In the genomic region with DNA sequence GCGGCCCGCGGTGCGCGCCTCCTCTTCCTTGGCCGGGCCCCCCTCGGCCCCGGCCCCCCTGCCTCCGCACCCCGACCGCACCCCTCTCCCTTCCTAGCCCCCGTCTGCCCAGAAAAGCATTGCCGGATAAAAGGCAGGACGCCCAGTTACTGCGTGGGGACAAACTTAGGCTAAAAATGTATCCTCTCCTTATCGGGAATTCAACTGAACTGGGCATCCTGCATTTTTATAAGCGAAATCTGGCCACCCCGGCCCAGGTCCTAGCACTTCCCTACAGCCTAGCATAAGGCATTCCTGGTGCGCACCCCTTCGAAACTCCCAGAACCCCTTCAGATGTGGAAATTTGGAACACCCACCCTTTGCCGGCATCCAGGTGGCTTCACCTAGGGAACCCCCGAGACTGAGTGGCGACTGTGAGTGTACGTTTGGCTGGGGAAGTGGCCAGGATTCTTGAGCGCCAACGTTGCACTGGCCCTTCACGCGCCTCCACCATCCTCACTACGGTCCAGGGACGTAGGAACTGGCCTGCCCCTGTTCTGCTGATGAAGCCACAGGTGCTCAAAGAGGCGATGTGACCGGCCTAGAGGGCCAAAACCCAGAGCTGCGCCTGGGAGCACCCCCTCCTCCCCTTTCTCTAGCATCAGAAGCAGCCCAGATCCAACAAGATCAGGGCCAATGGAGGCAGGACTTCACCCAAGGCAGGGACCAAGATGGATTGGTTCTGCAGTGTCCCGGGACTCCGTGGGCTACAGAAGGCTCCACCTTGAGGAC, we compare ENCODE assay signal across 9 cellular contexts. TPM values are rescaled to one million over a fixed set of nuclear protein-coding genes. Genes with fewer than 3 reads are reported as not detected.
DNase-seq lines count a peak whose midpoint lies in the region; ATAC-seq, FAIRE-seq and TF ChIP-seq lines count a peak whose summit lies in the region.
"Had no signal": no experiment of that assay in that cellular context is flagged by ENCODE, and none has a peak within 500 bp of the region (broad histone marks: within the 10 kb centered on the region; RNA-seq: fewer than 3 reads in every experiment).

No MANE protein-coding gene starts in this region.

- no peaks in the 10 kb centered on the region for H3K9me3 Mint-ChIP-seq in activated CD4-positive, alpha-beta T cell treated with anti-CD3 and anti-CD28 coated beads, Interleukin-2, amount 10 ng/mL, durations not matched to agents 7 days and 5 days
- H3K9me3 Mint-ChIP-seq in activated naive CD8-positive, alpha-beta T cell treated with anti-CD3 and anti-CD28 coated beads, Interleukin-2, amount 10 ng/mL, durations not matched to agents 7 days and 5 days, result no peaks in the 10 kb centered on the region
- H3K9me3 Mint-ChIP-seq in immature natural killer cell, result no peaks in the 10 kb centered on the region

- H3K27me3 ChIP-seq in suprapubic skin, result peaks cover 12% of the 10 kb centered on the region

- no peaks in the 10 kb centered on the region for H3K36me3 ChIP-seq in suprapubic skin

- TF ChIP-seq EP300 in suprapubic skin (IDR thresholded peaks at IDR 0.05), result no peak

- H3K27ac Mint-ChIP-seq in activated CD4-positive, alpha-beta T cell treated with anti-CD3 and anti-CD28 coated beads, Interleukin-2, amount 10 ng/mL, durations not matched to agents 7 days and 5 days, result peak overlapping the region; percentile 58
- H3K27ac Mint-ChIP-seq in activated naive CD8-positive, alpha-beta T cell treated with anti-CD3 and anti-CD28 coated beads, Interleukin-2, amount 10 ng/mL, durations not matched to agents 7 days and 5 days, result no peak overlapping the region
- no peak overlapping the region for H3K27ac Mint-ChIP-seq in immature natural killer cell

- POLR2A ChIA-PET in activated CD4-positive, alpha-beta T cell treated with anti-CD3 and anti-CD28 coated beads, Interleukin-2, amount 10 ng/mL, durations not matched to agents 7 days and 5 days (lab: Charles Lee), result no interaction called here
- POLR2A ChIA-PET in activated naive CD8-positive, alpha-beta T cell treated with anti-CD3 and anti-CD28 coated beads, Interleukin-2, amount 10 ng/mL, durations not matched to agents 7 days and 5 days (lab: Charles Lee), result interaction anchor here (0.6 kb wide), 1 partner anchor 57 kb away, joined by 5 read pairs; no protein-coding TSS in a partner anchor

- CTCF ChIA-PET in activated CD4-positive, alpha-beta T cell treated with anti-CD3 and anti-CD28 coated beads, Interleukin-2, amount 10 ng/mL, durations not matched to agents 7 days and 5 days (lab: Charles Lee), result interaction anchor here (1.0 to 2.4 kb wide), 6 partner anchors 14 to 243 kb away, joined by 3 to 9 read pairs (median 4); no protein-coding TSS in a partner anchor

- no peaks in the 10 kb centered on the region for H3K9me3 ChIP-seq in suprapubic skin

- peaks cover 1% of the 10 kb centered on the region for H3K36me3 Mint-ChIP-seq in activated CD4-positive, alpha-beta T cell treated with anti-CD3 and anti-CD28 coated beads, Interleukin-2, amount 10 ng/mL, durations not matched to agents 7 days and 5 days (ENCODE audit: low read depth)
- H3K36me3 Mint-ChIP-seq in activated naive CD8-positive, alpha-beta T cell treated with anti-CD3 and anti-CD28 coated beads, Interleukin-2, amount 10 ng/mL, durations not matched to agents 7 days and 5 days, result peaks cover 4% of the 10 kb centered on the region
- H3K36me3 Mint-ChIP-seq in immature natural killer cell, result no peaks in the 10 kb centered on the region

- H3K4me1 Mint-ChIP-seq in activated CD4-positive, alpha-beta T cell treated with anti-CD3 and anti-CD28 coated beads, Interleukin-2, amount 10 ng/mL, durations not matched to agents 7 days and 5 days, result peaks cover 22% of the 10 kb centered on the region
- H3K4me1 Mint-ChIP-seq in activated naive CD8-positive, alpha-beta T cell treated with anti-CD3 and anti-CD28 coated beads, Interleukin-2, amount 10 ng/mL, durations not matched to agents 7 days and 5 days, result peaks cover 7% of the 10 kb centered on the region
- peaks cover 20 to 21% of the 10 kb centered on the region in 2 donors for H3K4me1 Mint-ChIP-seq in immature natural killer cell

- ATAC-seq in activated naive CD8-positive, alpha-beta T cell treated with anti-CD3 and anti-CD28 coated beads, Interleukin-2, amount 10 ng/mL, durations not matched to agents 7 days and 5 days (ENCODE audit: low read depth), result no peak
- no peak for ATAC-seq in GM19463 (IDR thresholded peaks at IDR 0.05; ENCODE audit: unreplicated experiment)

- TF ChIP-seq POLR2A in suprapubic skin (IDR thresholded peaks at IDR 0.05), result no peak

- peaks cover 11% of the 10 kb centered on the region for H3K27me3 Mint-ChIP-seq in activated CD4-positive, alpha-beta T cell treated with anti-CD3 and anti-CD28 coated beads, Interleukin-2, amount 10 ng/mL, durations not matched to agents 7 days and 5 days
- peaks cover 26% of the 10 kb centered on the region for H3K27me3 Mint-ChIP-seq in activated naive CD8-positive, alpha-beta T cell treated with anti-CD3 and anti-CD28 coated beads, Interleukin-2, amount 10 ng/mL, durations not matched to agents 7 days and 5 days
- H3K27me3 Mint-ChIP-seq in immature natural killer cell (ENCODE audit: low read depth in 3 of 3), result peaks cover 2 to 8% (median 5%) of the 10 kb centered on the region in 3 donors

- H3K27ac ChIP-seq in suprapubic skin, result no peak overlapping the region

- H3K4me1 ChIP-seq in suprapubic skin, result peaks cover 20% of the 10 kb centered on the region

- WGBS in suprapubic skin, result 44% methylated on average over 24 of the region's 35 CpGs

- no peak for FAIRE-seq in urothelium cell line (lab: Jason Lieb, UNC)
- FAIRE-seq: TTC549 had no signal

- H3K4me3 Mint-ChIP-seq in activated CD4-positive, alpha-beta T cell treated with anti-CD3 and anti-CD28 coated beads, Interleukin-2, amount 10 ng/mL, durations not matched to agents 7 days and 5 days, result peak overlapping the region; percentile 59
- peak overlapping the region; percentile 65 for H3K4me3 Mint-ChIP-seq in activated naive CD8-positive, alpha-beta T cell treated with anti-CD3 and anti-CD28 coated beads, Interleukin-2, amount 10 ng/mL, durations not matched to agents 7 days and 5 days
- H3K4me3 Mint-ChIP-seq in immature natural killer cell, result peak overlapping the region; percentile 20 to 63 (median 55)

- no peak for TF ChIP-seq CTCF in suprapubic skin (IDR thresholded peaks at IDR 0.05)

- peak overlapping the region; percentile 72 for H3K4me3 ChIP-seq in suprapubic skin

- no peak for DNase-seq in activated CD4-positive, alpha-beta T cell treated with anti-CD3 and anti-CD28 coated beads, Interleukin-2, amount 10 ng/mL, durations not matched to agents 7 days and 5 days
- DNase-seq in activated CD4-positive, alpha-beta T cell treated with anti-CD3 and anti-CD28 coated beads, Interleukin-2, amount 50 U/mL, for 48 hours, result no peak
- no peak for DNase-seq in activated naive CD8-positive, alpha-beta T cell treated with anti-CD3 and anti-CD28 coated beads, Interleukin-2, amount 10 ng/mL, durations not matched to agents 7 days and 5 days
- DNase-seq in immature natural killer cell (no peak), suprapubic skin (ENCODE audit: low spot score in 2 of 2) (no peak), HuH-7 (ENCODE audit: low spot score) (no peak), urothelium cell line (ENCODE audit: low spot score) (no peak)

RNA-seq across cellular contexts. Expression of a gene that starts 5.7 kb away (rescaled TPM):
- 100 to 1,000 TPM in 1 of 2 experiments, 10 to 100 TPM in 1; 96.2 to 102 TPM for total RNA-seq in activated CD4-positive, alpha-beta T cell treated with anti-CD3 and anti-CD28 coated beads, Interleukin-2, amount 10 ng/mL, durations not matched to agents 7 days and 5 days
- 100 to 1,000 TPM; 103 to 109 TPM for total RNA-seq in activated naive CD8-positive, alpha-beta T cell treated with anti-CD3 and anti-CD28 coated beads, Interleukin-2, amount 10 ng/mL, durations not matched to agents 7 days and 5 days
- polyA plus RNA-seq in immature natural killer cell, result 100 to 1,000 TPM in 1 of 3 donors, 10 to 100 TPM in 2; 48.0 to 116 (median 48.2) TPM
- 10 to 100 TPM; 31.2 to 57.2 (median 44.0) TPM for total RNA-seq in suprapubic skin

RNA-seq across cellular contexts. Expression of a gene that starts 44.4 kb away (rescaled TPM):
- total RNA-seq in activated CD4-positive, alpha-beta T cell treated with anti-CD3 and anti-CD28 coated beads, Interleukin-2, amount 10 ng/mL, durations not matched to agents 7 days and 5 days, result not detected
- under 1 TPM in 1 of 2 experiments, not detected in 1; 0.11 TPM for total RNA-seq in activated naive CD8-positive, alpha-beta T cell treated with anti-CD3 and anti-CD28 coated beads, Interleukin-2, amount 10 ng/mL, durations not matched to agents 7 days and 5 days
- polyA plus RNA-seq in immature natural killer cell, result not detected
- not detected for total RNA-seq in suprapubic skin

RNA-seq across cellular contexts. Expression of a gene that starts 44.7 kb away (rescaled TPM):
- total RNA-seq in activated CD4-positive, alpha-beta T cell treated with anti-CD3 and anti-CD28 coated beads, Interleukin-2, amount 10 ng/mL, durations not matched to agents 7 days and 5 days, result 10 to 100 TPM; 14.8 to 17.2 TPM
- total RNA-seq in activated naive CD8-positive, alpha-beta T cell treated with anti-CD3 and anti-CD28 coated beads, Interleukin-2, amount 10 ng/mL, durations not matched to agents 7 days and 5 days, result 10 to 100 TPM; 16.1 to 17.7 TPM
- 10 to 100 TPM; 11.9 to 17.5 (median 14.4) TPM for polyA plus RNA-seq in immature natural killer cell
- 10 to 100 TPM in 2 of 4 donors, 1 to 10 TPM in 2; 7.6 to 21.3 (median 9.9) TPM for total RNA-seq in suprapubic skin
